20 cellular contexts compared by ENCODE assay signal in the genomic region with DNA sequence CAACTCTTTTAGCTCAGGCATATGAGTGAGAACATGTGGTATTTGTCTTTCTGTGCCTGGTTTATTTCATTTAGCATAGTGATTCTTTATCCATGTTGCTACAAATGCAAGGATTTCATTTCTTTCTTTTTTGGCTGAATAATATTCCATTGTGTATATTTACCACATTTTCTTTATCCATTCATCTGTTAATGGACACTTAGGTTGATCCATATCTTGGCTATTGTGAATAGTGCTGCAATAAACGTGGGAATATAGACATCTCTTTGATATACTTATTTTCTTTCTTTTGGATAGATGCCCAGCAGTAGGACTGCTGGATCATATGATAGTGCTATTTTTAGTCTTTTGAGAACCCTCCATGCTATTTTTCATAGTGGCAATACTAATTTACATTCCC. TPM values are rescaled to one million over a fixed set of nuclear protein-coding genes. Genes with fewer than 3 reads are reported as not detected.
DNase-seq lines count a peak whose midpoint lies in the region; ATAC-seq lines count a peak whose summit lies in the region.
"Had no signal": no experiment of that assay in that cellular context is flagged by ENCODE, and none has a peak within 500 bp of the region (broad histone marks: within the 10 kb centered on the region; RNA-seq: fewer than 3 reads in every experiment).

No MANE protein-coding gene starts in this region.

- peak; percentile 14 for DNase-seq in NCI-H1105 (lab: John Stamatoyannopoulos, UW)
- peak; percentile 41 for DNase-seq in NCI-H1105 treated with DMSO at 0.1 percent for 48 hours (lab: John Stamatoyannopoulos, UW)
- peak; percentile 58 for DNase-seq in SK-MEL-5 (ENCODE audit: low read depth, low spot score)
- DNase-seq in foreskin melanocyte = peak; percentile 38
- no peak for DNase-seq in stimulated activated CD4-positive, alpha-beta T cell treated with anti-CD3 and anti-CD28 coated beads, Interleukin-4, amount 100 ng/mL, for 1 hour
- DNase-seq: C1 segment of cervical spinal cord; Calu3; CD4-positive, alpha-beta memory T cell; COR-L47; DMS53; DMS79 treated with DMSO at 0.1 percent for 48 hours; GF-D8; GOT3; HFFc6 had no signal

- ATAC-seq in HG02852 (IDR thresholded peaks at IDR 0.05; ENCODE audit: unreplicated experiment) = no peak

- in situ Hi-C loops in SK-MEL-5 (cut with HindIII; ENCODE audit: low pct_unique_long_range_greater_than_20kb, low sequenced_read_pairs) = no loop called here

RNA-seq across cellular contexts. Expression of gene ASB17, which starts 30.8 kb away (rescaled TPM):
- not detected in 2 replicates for total RNA-seq in SK-MEL-5 (2014; rRNA removed; shearing (Covaris generic))
- polyA plus RNA-seq in SK-MEL-5 (2015; cell fraction: cytosol; rRNA removed) = not detected in 2 replicates
- not detected in 2 replicates for polyA plus RNA-seq in SK-MEL-5 (2015; cell fraction: nucleus; rRNA removed)
- total RNA-seq: A172; A673; Calu3; CD4-positive, alpha-beta memory T cell; Daoy; G401; HFFc6 had no signal
- polyA plus RNA-seq: BJ; CD4-positive, alpha-beta memory T cell had no signal
